Comparison of ENCODE assay signal across 28 cellular contexts in the genomic region with DNA sequence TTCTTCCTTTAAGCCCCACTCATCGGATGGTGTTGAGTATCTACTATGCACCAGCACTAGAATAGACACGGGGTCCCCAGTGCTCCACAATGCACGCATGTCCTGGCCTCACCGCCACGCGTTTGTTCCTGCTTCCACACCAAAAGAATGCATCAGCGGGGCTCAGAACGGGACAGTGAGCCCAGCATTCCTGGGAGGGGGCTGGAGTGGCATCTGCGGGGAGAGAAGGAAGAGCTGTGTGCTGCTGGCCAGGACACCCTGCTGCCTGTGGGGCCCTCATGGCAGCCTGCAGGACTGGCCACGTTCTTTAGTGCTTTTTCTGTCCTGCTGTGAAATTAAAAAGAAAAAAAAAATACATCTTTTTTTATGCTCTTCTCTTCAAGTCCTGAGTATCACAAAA.
"Had no signal": no experiment of that assay in that cellular context is flagged by ENCODE, and none has a peak within 500 bp of the region (broad histone marks: within the 10 kb centered on the region; RNA-seq: fewer than 3 reads in every experiment).

No MANE protein-coding gene starts in this region.

- H3K4me1 ChIP-seq: lower lobe of right lung, right lobe of liver had no signal

- H3K27me3 ChIP-seq: brain microvascular endothelial cell, left lung, right lobe of liver had no signal

- H3K4me3 ChIP-seq: coronary artery, left lung, lower lobe of right lung, right lobe of liver, thoracic aorta had no signal

- H3K27ac ChIP-seq: brain microvascular endothelial cell, coronary artery, lower lobe of right lung, right lobe of liver, thoracic aorta had no signal

- H3K36me3 ChIP-seq: brain microvascular endothelial cell, left lung, lower lobe of right lung, right lobe of liver, thoracic aorta had no signal

- ATAC-seq: activated CD4-positive, alpha-beta T cell treated with anti-CD3 and anti-CD28 coated beads for 36 hours; effector memory CD8-positive, alpha-beta T cell; esophagus mucosa; right lobe of liver; stimulated activated effector memory CD8-positive, alpha-beta T cell treated with anti-CD3 and anti-CD28 coated beads, Interleukin-12 subunit alpha, Interleukin-12 subunit beta, amount 100 ng/mL, for 72 hours had no signal

- H3K9me3 ChIP-seq: lower lobe of right lung, right lobe of liver, thoracic aorta had no signal

- DNase-seq: activated B cell treated with CpG ODN at 0.5 μM for 24 hours; activated CD4-positive, alpha-beta T cell treated with anti-CD3 and anti-CD28 coated beads for 36 hours; activated CD4-positive, alpha-beta T cell treated with anti-CD3 and anti-CD28 coated beads, Interleukin-2, amount 50 U/mL, for 48 hours; activated CD8-positive, alpha-beta memory T cell treated with anti-CD3 and anti-CD28 coated beads for 24 hours; activated effector memory CD4-positive, alpha-beta T cell treated with anti-CD3 and anti-CD28 coated beads, Interleukin-2, amount 50 U/mL, for 16 hours; activated naive CD4-positive, alpha-beta T cell treated with anti-CD3 and anti-CD28 coated beads for 36 hours; activated naive CD8-positive, alpha-beta T cell treated with anti-CD3 and anti-CD28 coated beads for 36 hours; brain microvascular endothelial cell; dorsolateral prefrontal cortex; effector memory CD8-positive, alpha-beta T cell; foreskin fibroblast; hippocampal formation; immature natural killer cell; kidney glomerular epithelial cell; left lung; lower lobe of right lung; mesenchymal stem cell; posterior cingulate gyrus; right lobe of liver; stimulated activated CD4-positive, alpha-beta T cell treated with anti-CD3 and anti-CD28 coated beads, Interleukin-12 subunit alpha, Interleukin-12 subunit beta, amount 100 ng/mL, for 4 hours; stimulated activated CD4-positive, alpha-beta T cell treated with anti-CD3 and anti-CD28 coated beads, Interleukin-4, amount 100 ng/mL, for 24 hours; SW 1271; T-helper 9 cell; trophoblast cell had no signal
